20 cellular contexts compared by ENCODE assay signal in genomic region chr18:54736981-54737380, GRCh38.
"Had no signal": no experiment of that assay in that cellular context is flagged by ENCODE, and none has a peak within 500 bp of the region (broad histone marks: within the 10 kb centered on the region; RNA-seq: fewer than 3 reads in every experiment).

No MANE protein-coding gene starts in this region.

- H3K4me3 Mint-ChIP-seq: activated CD4-positive, alpha-beta memory T cell treated with anti-CD3 and anti-CD28 coated beads, Interleukin-2, amount 10 ng/mL, durations not matched to agents 7 days and 5 days; activated naive CD4-positive, alpha-beta T cell treated with anti-CD3 and anti-CD28 coated beads, Interleukin-2, amount 50 U/mL, for 24 hours; endodermal cell; nephron progenitor cell; WTC11 had no signal

- H3K36me3 ChIP-seq: adrenal gland, left lung, sigmoid colon, spleen, vagina had no signal

- H3K4me1 ChIP-seq: adrenal gland, left lung, sigmoid colon, spleen, vagina had no signal

- DNase-seq: activated CD4-positive, alpha-beta memory T cell treated with anti-CD3 and anti-CD28 coated beads, Interleukin-2, amount 10 ng/mL, durations not matched to agents 7 days and 5 days; activated CD4-positive, alpha-beta T cell treated with anti-CD3 and anti-CD28 coated beads for 48 hours; activated effector memory CD4-positive, alpha-beta T cell treated with anti-CD3 and anti-CD28 coated beads, Interleukin-2, amount 50 U/mL, for 16 hours; activated T-cell treated with anti-CD3 and anti-CD28 coated beads, Interleukin-2, amount 50 U/mL, for 1 hour; adrenal gland; endodermal cell; erythroblast; hypothalamus; left lung; nephron progenitor cell; nucleus accumbens; posterior cingulate gyrus; sigmoid colon; spleen; stimulated activated naive CD4-positive, alpha-beta T cell; substantia nigra; trophoblast cell had no signal

- H3K4me3 ChIP-seq: adrenal gland, left lung, sigmoid colon, spleen, vagina had no signal

- H3K27ac Mint-ChIP-seq: activated CD4-positive, alpha-beta memory T cell treated with anti-CD3 and anti-CD28 coated beads, Interleukin-2, amount 10 ng/mL, durations not matched to agents 7 days and 5 days; activated naive CD4-positive, alpha-beta T cell treated with anti-CD3 and anti-CD28 coated beads, Interleukin-2, amount 50 U/mL, for 24 hours; endodermal cell; nephron progenitor cell; WTC11 had no signal

- H3K27ac ChIP-seq: adrenal gland, left lung, sigmoid colon, spleen, vagina had no signal

- H3K9me3 Mint-ChIP-seq: activated CD4-positive, alpha-beta memory T cell treated with anti-CD3 and anti-CD28 coated beads, Interleukin-2, amount 10 ng/mL, durations not matched to agents 7 days and 5 days; activated naive CD4-positive, alpha-beta T cell treated with anti-CD3 and anti-CD28 coated beads, Interleukin-2, amount 50 U/mL, for 24 hours; nephron progenitor cell had no signal

- ATAC-seq: left lung, WTC11 had no signal

- H3K4me1 Mint-ChIP-seq: activated CD4-positive, alpha-beta memory T cell treated with anti-CD3 and anti-CD28 coated beads, Interleukin-2, amount 10 ng/mL, durations not matched to agents 7 days and 5 days; activated naive CD4-positive, alpha-beta T cell treated with anti-CD3 and anti-CD28 coated beads, Interleukin-2, amount 50 U/mL, for 24 hours; nephron progenitor cell; WTC11 had no signal

- H3K27me3 ChIP-seq: adrenal gland, left lung, sigmoid colon, spleen, vagina had no signal

- H3K36me3 Mint-ChIP-seq: activated naive CD4-positive, alpha-beta T cell treated with anti-CD3 and anti-CD28 coated beads, Interleukin-2, amount 50 U/mL, for 24 hours; WTC11 had no signal
